ENCODE assay signal across 24 cellular contexts in genomic region chr4:52984469-52984868, GRCh38.
DNase-seq lines count a peak whose midpoint lies in the region; ATAC-seq, FAIRE-seq and TF ChIP-seq lines count a peak whose summit lies in the region.
"Had no signal": no experiment of that assay in that cellular context is flagged by ENCODE, and none has a peak within 500 bp of the region (broad histone marks: within the 10 kb centered on the region; RNA-seq: fewer than 3 reads in every experiment).

No MANE protein-coding gene starts in this region.

- H3K36me3 ChIP-seq in left ventricle myocardium inferior (no peaks in the 10 kb centered on the region), heart left ventricle (no peaks in the 10 kb centered on the region), astrocyte (ENCODE audit: insufficient read depth, low read length) (no peaks in the 10 kb centered on the region), gastroesophageal sphincter (no peaks in the 10 kb centered on the region)
- H3K36me3 ChIP-seq: MG63, suprapubic skin had no signal

- H3K4me3 Mint-ChIP-seq in astrocyte (ENCODE audit: unreplicated experiment) (no peak overlapping the region), type B pancreatic cell (peak overlapping the region; percentile 4)
- H3K4me3 Mint-ChIP-seq in stimulated activated effector memory CD8-positive, alpha-beta T cell treated with anti-CD3 and anti-CD28 coated beads, Interleukin-12 subunit alpha, Interleukin-12 subunit beta, amount 100 ng/mL, for 72 hours = no peak overlapping the region
- H3K4me3 Mint-ChIP-seq: activated CD8-positive, alpha-beta memory T cell treated with anti-CD3 and anti-CD28 coated beads, Interleukin-2, amount 10 ng/mL, durations not matched to agents 7 days and 5 days; neural crest cell had no signal

- no peak overlapping the region for H2AFZ ChIP-seq in astrocyte (ENCODE audit: low read depth, low read length)

- no peak overlapping the region for H3K27ac Mint-ChIP-seq in astrocyte (ENCODE audit: unreplicated experiment)
- no peak overlapping the region for H3K27ac Mint-ChIP-seq in type B pancreatic cell
- H3K27ac Mint-ChIP-seq in stimulated activated effector memory CD8-positive, alpha-beta T cell treated with anti-CD3 and anti-CD28 coated beads, Interleukin-12 subunit alpha, Interleukin-12 subunit beta, amount 100 ng/mL, for 72 hours = no peak overlapping the region
- H3K27ac Mint-ChIP-seq: activated CD8-positive, alpha-beta memory T cell treated with anti-CD3 and anti-CD28 coated beads, Interleukin-2, amount 10 ng/mL, durations not matched to agents 7 days and 5 days; activated T-helper 2 cell treated with anti-CD3 and anti-CD28 coated beads, Interferon-gamma antibody, Interleukin-2, Interleukin-4, amounts not matched to agents 10 μg/mL and 5 μg/mL and 100 μg/mL, durations not matched to agents 14 hours and 24 hours and 36 hours had no signal

- H4K20me1 ChIP-seq in astrocyte (ENCODE audit: insufficient read depth, low read length) = no peaks in the 10 kb centered on the region

- H3K4me1 Mint-ChIP-seq in astrocyte (ENCODE audit: low read depth, unreplicated experiment) (peaks cover 10% of the 10 kb centered on the region), type B pancreatic cell (ENCODE audit: unreplicated experiment) (peaks cover 61% of the 10 kb centered on the region)
- no peaks in the 10 kb centered on the region for H3K4me1 Mint-ChIP-seq in stimulated activated effector memory CD8-positive, alpha-beta T cell treated with anti-CD3 and anti-CD28 coated beads, Interleukin-12 subunit alpha, Interleukin-12 subunit beta, amount 100 ng/mL, for 72 hours

- no peak for FAIRE-seq in astrocyte (lab: Jason Lieb, UNC)
- FAIRE-seq: small intestine had no signal

- no peak for TF ChIP-seq EP300 in gastroesophageal sphincter (IDR thresholded peaks at IDR 0.05)

- no peaks in the 10 kb centered on the region for H3K79me2 ChIP-seq in astrocyte (ENCODE audit: insufficient read depth, low read length)

- no peaks in the 10 kb centered on the region for H3K27me3 Mint-ChIP-seq in astrocyte (ENCODE audit: low read depth, unreplicated experiment)
- no peaks in the 10 kb centered on the region for H3K27me3 Mint-ChIP-seq in type B pancreatic cell
- H3K27me3 Mint-ChIP-seq: activated CD8-positive, alpha-beta memory T cell treated with anti-CD3 and anti-CD28 coated beads, Interleukin-2, amount 10 ng/mL, durations not matched to agents 7 days and 5 days had no signal

- no peak overlapping the region for H3K4me2 ChIP-seq in astrocyte (ENCODE audit: low read length)

- in situ Hi-C loops in GM13976 (cut with MboI; ENCODE audit: low sequenced_read_pairs, unreplicated experiment) = loop anchor here (10.0 to 25.0 kb wide), 3 partner anchors 322 to 610 kb away; partner anchors contain the start of gene USP46

- no peak for ATAC-seq in heart left ventricle
- no peak for ATAC-seq in gastroesophageal sphincter
- no peak for ATAC-seq in stimulated activated effector memory CD8-positive, alpha-beta T cell treated with anti-CD3 and anti-CD28 coated beads, Interleukin-12 subunit alpha, Interleukin-12 subunit beta, amount 100 ng/mL, for 72 hours
- ATAC-seq: activated CD8-positive, alpha-beta memory T cell treated with anti-CD3 and anti-CD28 coated beads, Interleukin-2, amount 10 ng/mL, durations not matched to agents 7 days and 5 days; left cardiac atrium; mucosa of descending colon had no signal

- H3K9me3 Mint-ChIP-seq in astrocyte (ENCODE audit: unreplicated experiment) = no peaks in the 10 kb centered on the region
- H3K9me3 Mint-ChIP-seq in type B pancreatic cell = no peaks in the 10 kb centered on the region
- no peaks in the 10 kb centered on the region for H3K9me3 Mint-ChIP-seq in stimulated activated effector memory CD8-positive, alpha-beta T cell treated with anti-CD3 and anti-CD28 coated beads, Interleukin-12 subunit alpha, Interleukin-12 subunit beta, amount 100 ng/mL, for 72 hours
- H3K9me3 Mint-ChIP-seq: activated T-helper 2 cell treated with anti-CD3 and anti-CD28 coated beads, Interferon-gamma antibody, Interleukin-2, Interleukin-4, amounts not matched to agents 10 μg/mL and 5 μg/mL and 100 μg/mL, durations not matched to agents 14 hours and 24 hours and 36 hours; neural crest cell had no signal

- no peak overlapping the region for H3K4me3 ChIP-seq in left ventricle myocardium inferior
- H3K4me3 ChIP-seq in heart left ventricle = no peak overlapping the region
- no peak overlapping the region for H3K4me3 ChIP-seq in astrocyte (ENCODE audit: insufficient read depth, low read depth, low read length)
- H3K4me3 ChIP-seq in gastroesophageal sphincter = no peak overlapping the region
- H3K4me3 ChIP-seq: MG63, mucosa of descending colon, psoas muscle, suprapubic skin had no signal

- no peak overlapping the region for H3K9ac ChIP-seq in astrocyte (ENCODE audit: low read length)

- intact Hi-C loops in left ventricle myocardium inferior (cut with micrococcal nuclease) (loop anchor here (5.0 to 10.0 kb wide), 3 partner anchors 437 to 750 kb away; no protein-coding TSS in a partner anchor), heart left ventricle (cut with DNase I) (loop anchor here (5.0 to 10.0 kb wide), 14 partner anchors 72 to 880 kb away; partner anchors contain the start of gene USP46 (in 1 of the 10))

- H3K27ac ChIP-seq in left ventricle myocardium inferior (replicated peaks) = peak overlapping the region; percentile 34
- H3K27ac ChIP-seq in heart left ventricle = peak overlapping the region in 4 of 12 donors; percentile 1 to 25 (median 4)
- H3K27ac ChIP-seq in astrocyte (ENCODE audit: low read depth, low read length) = no peak overlapping the region
- peak overlapping the region in 3 of 4 donors; percentile 3 to 21 (median 9) for H3K27ac ChIP-seq in gastroesophageal sphincter
- H3K27ac ChIP-seq: psoas muscle, suprapubic skin had no signal

- 36 to 54% (median 40%) methylated on average over 2 of the region's 2 CpGs for WGBS in heart left ventricle, 4 donors
- WGBS in gastroesophageal sphincter (ENCODE audit: low coverage in 1 of 2), 2 donors = 15 to 20% methylated on average over 2 of the region's 2 CpGs

- no peaks in the 10 kb centered on the region for H3K36me3 Mint-ChIP-seq in astrocyte (ENCODE audit: low read depth, unreplicated experiment)
- H3K36me3 Mint-ChIP-seq in type B pancreatic cell = no peaks in the 10 kb centered on the region
- H3K36me3 Mint-ChIP-seq in stimulated activated effector memory CD8-positive, alpha-beta T cell treated with anti-CD3 and anti-CD28 coated beads, Interleukin-12 subunit alpha, Interleukin-12 subunit beta, amount 100 ng/mL, for 72 hours = no peaks in the 10 kb centered on the region
- H3K36me3 Mint-ChIP-seq: activated CD8-positive, alpha-beta memory T cell treated with anti-CD3 and anti-CD28 coated beads, Interleukin-2, amount 10 ng/mL, durations not matched to agents 7 days and 5 days had no signal

- H3K27me3 ChIP-seq in left ventricle myocardium inferior (ENCODE audit: low read depth) (no peaks in the 10 kb centered on the region), heart left ventricle (no peaks in the 10 kb centered on the region), astrocyte (ENCODE audit: insufficient read depth, low read length) (no peaks in the 10 kb centered on the region), gastroesophageal sphincter (no peaks in the 10 kb centered on the region)
- H3K27me3 ChIP-seq: MG63, suprapubic skin had no signal

- TF ChIP-seq POLR2A in heart left ventricle (IDR thresholded peaks at IDR 0.05) = no peak
- TF ChIP-seq POLR2A in gastroesophageal sphincter (IDR thresholded peaks at IDR 0.05) = no peak

- H3K9me3 ChIP-seq in left ventricle myocardium inferior (replicated peaks) = no peaks in the 10 kb centered on the region
- H3K9me3 ChIP-seq in heart left ventricle = no peaks in the 10 kb centered on the region
- no peaks in the 10 kb centered on the region for H3K9me3 ChIP-seq in astrocyte (ENCODE audit: insufficient read depth, low read depth, low read length)
- no peaks in the 10 kb centered on the region for H3K9me3 ChIP-seq in gastroesophageal sphincter
- H3K9me3 ChIP-seq: MG63, mucosa of descending colon, psoas muscle, suprapubic skin had no signal

- no peak for DNase-seq in left ventricle myocardium inferior
- DNase-seq in heart left ventricle = no peak
- DNase-seq in astrocyte (ENCODE audit: low read depth) = peak; percentile 20
- no peak for DNase-seq in type B pancreatic cell (ENCODE audit: extremely low spot score, unreplicated experiment)
- no peak for DNase-seq in GM13976 (ENCODE audit: low spot score)
- DNase-seq in medulla oblongata (ENCODE audit: extremely low spot score) = no peak
- no peak for DNase-seq in stimulated activated effector memory CD8-positive, alpha-beta T cell treated with anti-CD3 and anti-CD28 coated beads, Interleukin-12 subunit alpha, Interleukin-12 subunit beta, amount 100 ng/mL, for 72 hours (ENCODE audit: low spot score in 2 of 2)
- DNase-seq: activated CD4-positive, alpha-beta T cell treated with anti-CD3 and anti-CD28 coated beads for 4 hours; activated CD8-positive, alpha-beta memory T cell treated with anti-CD3 and anti-CD28 coated beads, Interleukin-2, amount 10 ng/mL, durations not matched to agents 7 days and 5 days; Calu3; left cardiac atrium; MG63; mucosa of descending colon; NCI-H1436; NCI-H526 treated with DMSO at 0.1 percent for 48 hours; psoas muscle; SHP77 treated with DMSO at 0.1 percent for 48 hours; small intestine; stimulated activated CD4-positive, alpha-beta T cell treated with anti-CD3 and anti-CD28 coated beads, Interleukin-4, amount 100 ng/mL, for 4 hours; T-helper 1 cell had no signal

- TF ChIP-seq CTCF in left ventricle myocardium inferior (IDR thresholded peaks at IDR 0.05; ENCODE audit: borderline replicate concordance) (no peak), heart left ventricle (IDR thresholded peaks at IDR 0.05) (no peak), astrocyte (IDR thresholded peaks at IDR 0.05; ENCODE audit: insufficient read depth, low read depth, low read length) (no peak), gastroesophageal sphincter (IDR thresholded peaks at IDR 0.05) (no peak), type B pancreatic cell (conservative IDR thresholded peaks at IDR 0.05) (no peak), GM13976 (IDR thresholded peaks at IDR 0.05; ENCODE audit: borderline replicate concordance, control extremely low read depth, extremely low read depth, insufficient read depth, missing control alignments) (no peak)

- H3K4me1 ChIP-seq in left ventricle myocardium inferior (peaks cover 14% of the 10 kb centered on the region), heart left ventricle (peaks cover 0 to 22% (median 11%) of the 10 kb centered on the region in 12 donors), astrocyte (ENCODE audit: insufficient read depth, low read length) (no peaks in the 10 kb centered on the region), gastroesophageal sphincter (peaks cover 0 to 35% (median 6%) of the 10 kb centered on the region in 3 donors)
- H3K4me1 ChIP-seq: psoas muscle had no signal
